Comparison of ENCODE assay signal across 18 cellular contexts in genomic region chr3:33057320-33058298, GRCh38. TPM values are rescaled to one million over a fixed set of nuclear protein-coding genes. Genes with fewer than 3 reads are reported as not detected.
A peak's percentile ranks its signal among the peaks of the same experiment; 100 is the strongest.
DNase-seq lines count a peak whose midpoint lies in the region; ATAC-seq and TF ChIP-seq lines count a peak whose summit lies in the region.
"Had no signal": no experiment of that assay in that cellular context is flagged by ENCODE, and none has a peak within 500 bp of the region (broad histone marks: within the 10 kb centered on the region; RNA-seq: fewer than 3 reads in every experiment).

No MANE protein-coding gene starts in this region.

- 95% methylated on average over 8 of the region's 8 CpGs for WGBS in SK-N-SH (ENCODE audit: low lambda C conversion rate)

- H3F3A ChIP-seq in GM23338 (replicated peaks; ENCODE audit: low read depth) (no peaks in the 10 kb centered on the region), SK-N-SH (replicated peaks; ENCODE audit: insufficient read depth) (no peaks in the 10 kb centered on the region)

- TF ChIP-seq CTCF in GM23338 (conservative IDR thresholded peaks at IDR 0.05; ENCODE audit: low read depth in 2 of 2) = no peak
- TF ChIP-seq CTCF in OCI-LY7 (conservative IDR thresholded peaks at IDR 0.05; ENCODE audit: low read length) = no peak
- TF ChIP-seq CTCF in SK-N-SH (IDR thresholded peaks at IDR 0.05) = no peak

- H3K4me3 ChIP-seq in GM23338 (no peak overlapping the region), OCI-LY7 (ENCODE audit: low read depth, low read length, poor library complexity, severe bottlenecking) (no peak overlapping the region), SK-N-SH (ENCODE audit: low read depth in 2 of 2, low read length in 1 of 2) (no peak overlapping the region)
- H3K4me3 ChIP-seq: esophagus muscularis mucosa, spleen had no signal

- H4K20me1 ChIP-seq in GM23338 (replicated peaks; ENCODE audit: insufficient read depth) (peaks cover 8% of the 10 kb centered on the region; the same call in 1 of the 2 replicates), OCI-LY7 (ENCODE audit: insufficient read depth, low read length) (no peaks in the 10 kb centered on the region), SK-N-SH (ENCODE audit: insufficient read depth) (no peaks in the 10 kb centered on the region)

- H3K36me3 ChIP-seq in GM23338 (ENCODE audit: insufficient read depth) (0 out of 2 replicates have a peak, but pooled peaks cover 14% of the 10 kb centered on the region), OCI-LY7 (ENCODE audit: insufficient read depth, low read length) (peaks cover 5% of the 10 kb centered on the region; the same call in 1 of the 2 replicates), SK-N-SH (replicated peaks in 1 of 2; ENCODE audit: control insufficient read depth in 1 of 2, insufficient read depth in 2 of 2, low read length in 1 of 2) (peaks cover 28 to 34% of the 10 kb centered on the region in 2 experiments)

- no peaks in the 10 kb centered on the region for H3K9me3 Mint-ChIP-seq in activated CD4-positive, alpha-beta T cell treated with anti-CD3 and anti-CD28 coated beads for 36 hours (ENCODE audit: low read depth)
- H3K9me3 Mint-ChIP-seq in GM23338 (no peaks in the 10 kb centered on the region), memory B cell (no peaks in the 10 kb centered on the region)

- H3K4me1 ChIP-seq in GM23338 (ENCODE audit: insufficient read depth) = no peaks in the 10 kb centered on the region
- peaks cover 97% of the 10 kb centered on the region for H3K4me1 ChIP-seq in OCI-LY7 (ENCODE audit: insufficient read depth, low read length, poor library complexity, severe bottlenecking)
- H3K4me1 ChIP-seq in SK-N-SH (ENCODE audit: control insufficient read depth in 1 of 2, insufficient read depth in 2 of 2, low read depth in 1 of 2, low read length in 1 of 2) = peaks cover 0 to 4% of the 10 kb centered on the region in 2 experiments; a peak in 1 of 4 replicates

- no TSS peak for BruUV-seq in OCI-LY7 (replicated peaks; lab: Mats Ljungman, UMichigan)

- no peak overlapping the region for H3K4me3 Mint-ChIP-seq in activated CD4-positive, alpha-beta T cell treated with anti-CD3 and anti-CD28 coated beads for 36 hours
- H3K4me3 Mint-ChIP-seq in GM23338 (no peak overlapping the region), memory B cell (no peak overlapping the region)

- no peaks in the 10 kb centered on the region for H3K9me2 ChIP-seq in GM23338 (ENCODE audit: insufficient read depth)
- H3K9me2 ChIP-seq in OCI-LY7 (ENCODE audit: insufficient read depth, low read length) = no peaks in the 10 kb centered on the region
- H3K9me2 ChIP-seq in SK-N-SH = no peaks in the 10 kb centered on the region

- POLR2A ChIA-PET in activated CD4-positive, alpha-beta T cell treated with anti-CD3 and anti-CD28 coated beads for 36 hours (lab: Charles Lee) = no interaction called here
- POLR2A ChIA-PET in OCI-LY7 (lab: Charles Lee) = interaction anchor here (0.6 to 2.2 kb wide), 8 partner anchors 11 to 610 kb away, joined by 3 to 6 read pairs (median 4); partner anchors contain the start of gene CRTAP
- POLR2A ChIA-PET in SK-N-SH (lab: Yijun Ruan, JAX) = no interaction called here

- TF ChIP-seq RAD21 in SK-N-SH (IDR thresholded peaks at IDR 0.05; ENCODE audit: low read length) = no peak

- TF ChIP-seq EP300 in SK-N-SH (IDR thresholded peaks at IDR 0.05; ENCODE audit: borderline replicate concordance in 1 of 2, low read depth in 1 of 2, low read length in 1 of 2) = no peak

- H3K27ac ChIP-seq in GM23338 (ENCODE audit: low read depth) = no peak overlapping the region
- peak overlapping the region; percentile 62 for H3K27ac ChIP-seq in OCI-LY7 (ENCODE audit: low read depth, low read length, poor library complexity, severe bottlenecking)
- H3K27ac ChIP-seq in SK-N-SH (ENCODE audit: low read depth in 2 of 2, low read length in 1 of 2) = no peak overlapping the region
- H3K27ac ChIP-seq: esophagus muscularis mucosa, KMS-11 had no signal

- H2AFZ ChIP-seq in GM23338 = no peak overlapping the region
- no peak overlapping the region for H2AFZ ChIP-seq in OCI-LY7 (ENCODE audit: low read length)
- H2AFZ ChIP-seq in SK-N-SH (ENCODE audit: low read depth) = no peak overlapping the region

- no peaks in the 10 kb centered on the region for H3K27me3 ChIP-seq in GM23338 (ENCODE audit: insufficient read depth)
- no peaks in the 10 kb centered on the region for H3K27me3 ChIP-seq in SK-N-SH (ENCODE audit: insufficient read depth)
- H3K27me3 ChIP-seq: esophagus muscularis mucosa, spleen had no signal

- H3K36me3 Mint-ChIP-seq in activated CD4-positive, alpha-beta T cell treated with anti-CD3 and anti-CD28 coated beads for 36 hours (ENCODE audit: low read depth) = peaks cover 64% of the 10 kb centered on the region
- H3K36me3 Mint-ChIP-seq in GM23338 (ENCODE audit: low read depth) (peaks cover 32% of the 10 kb centered on the region), memory B cell (peaks cover 22% of the 10 kb centered on the region)

- no peaks in the 10 kb centered on the region for H3K79me2 ChIP-seq in GM23338 (replicated peaks; ENCODE audit: insufficient read depth)
- H3K79me2 ChIP-seq in OCI-LY7 (ENCODE audit: insufficient read depth, low read depth, low read length) = no peaks in the 10 kb centered on the region
- H3K79me2 ChIP-seq in SK-N-SH (ENCODE audit: insufficient read depth) = 0 out of 2 replicates have a peak, but pooled peaks cover 7% of the 10 kb centered on the region

- peak overlapping the region; percentile 8 for H3K27ac Mint-ChIP-seq in activated CD4-positive, alpha-beta T cell treated with anti-CD3 and anti-CD28 coated beads for 36 hours
- H3K27ac Mint-ChIP-seq in GM23338 (0 out of 2 replicates have a peak overlapping the region, but pooled peaks have one; percentile 32), memory B cell (peak overlapping the region; percentile 58)

- no peak overlapping the region for H3K9ac ChIP-seq in SK-N-SH
- H3K9ac ChIP-seq: KMS-11 had no signal

- no peak for DNase-seq in activated CD4-positive, alpha-beta T cell treated with anti-CD3 and anti-CD28 coated beads for 36 hours
- no peak for DNase-seq in activated CD4-positive, alpha-beta T cell treated with anti-CD3 and anti-CD28 coated beads for 4 hours
- no peak for DNase-seq in GM23338 (ENCODE audit: low spot score)
- DNase-seq in OCI-LY7 (ENCODE audit: low spot score) = peak; percentile 33
- DNase-seq in memory B cell (ENCODE audit: low spot score in 2 of 2) = no peak
- DNase-seq in NCI-H345 (lab: John Stamatoyannopoulos, UW) = no peak
- DNase-seq in SK-N-SH = no peak
- no peak for DNase-seq in stimulated activated CD4-positive, alpha-beta T cell treated with anti-CD3 and anti-CD28 coated beads, Interleukin-4, amount 100 ng/mL, for 1 hour
- DNase-seq: 8988T, HCEC 1CT, mammary epithelial cell, NCI-H1436, NCI-H774, spleen, T1000 had no signal

- H3K4me2 ChIP-seq in GM23338 (no peak overlapping the region), OCI-LY7 (ENCODE audit: low read length) (peak overlapping the region; percentile 58), SK-N-SH (no peak overlapping the region)
- H3K4me2 ChIP-seq: KMS-11 had no signal

- CTCF ChIA-PET in activated CD4-positive, alpha-beta T cell treated with anti-CD3 and anti-CD28 coated beads for 36 hours (lab: Charles Lee) = interaction anchor here (0.6 to 7.5 kb wide), 4 partner anchors 10 to 108 kb away, joined by 3 to 71 read pairs (median 4); no protein-coding TSS in a partner anchor
- CTCF ChIA-PET in OCI-LY7 (lab: Charles Lee; ENCODE audit: unreplicated experiment) = interaction anchor here (0.7 kb wide), 1 partner anchor 17 kb away, joined by 7 read pairs; no protein-coding TSS in a partner anchor
- CTCF ChIA-PET in SK-N-SH (lab: Yijun Ruan, JAX) = interaction anchor here (1.1 to 3.7 kb wide), 5 partner anchors 9 to 110 kb away, joined by 3 to 16 read pairs (median 9); no protein-coding TSS in a partner anchor

- no peak for ATAC-seq in activated CD4-positive, alpha-beta T cell treated with anti-CD3 and anti-CD28 coated beads for 36 hours
- ATAC-seq in GM23338 = no peak
- ATAC-seq in memory B cell (ENCODE audit: low read depth) = no peak
- ATAC-seq: Right ventricle myocardium inferior had no signal

- H3K4me1 Mint-ChIP-seq in activated CD4-positive, alpha-beta T cell treated with anti-CD3 and anti-CD28 coated beads for 36 hours = peaks cover 86% of the 10 kb centered on the region
- H3K4me1 Mint-ChIP-seq in GM23338 (no peaks in the 10 kb centered on the region), memory B cell (peaks cover 58% of the 10 kb centered on the region)

- intact Hi-C loops in activated CD4-positive, alpha-beta T cell treated with anti-CD3 and anti-CD28 coated beads for 36 hours (cut with DNase I, micrococcal nuclease) = no loop called here
- intact Hi-C loops in OCI-LY7 (cut with micrococcal nuclease; ENCODE audit: unreplicated experiment) = loop anchor here (1.0 kb wide), 1 partner anchor 9 kb away; no protein-coding TSS in a partner anchor

- no peaks in the 10 kb centered on the region for H3K27me3 Mint-ChIP-seq in activated CD4-positive, alpha-beta T cell treated with anti-CD3 and anti-CD28 coated beads for 36 hours
- H3K27me3 Mint-ChIP-seq in GM23338 (ENCODE audit: insufficient read depth, low read depth, poor library complexity) = no peaks in the 10 kb centered on the region
- no peaks in the 10 kb centered on the region for H3K27me3 Mint-ChIP-seq in memory B cell

- no peaks in the 10 kb centered on the region for H3K9me3 ChIP-seq in OCI-LY7 (ENCODE audit: low read length)
- H3K9me3 ChIP-seq in SK-N-SH = no peaks in the 10 kb centered on the region
- H3K9me3 ChIP-seq: esophagus muscularis mucosa, spleen had no signal

RNA-seq across cellular contexts. Expression of gene GLB1, which starts 39.3 kb away (rescaled TPM):
- 10 to 100 TPM; 44.2 to 48.9 TPM for total RNA-seq in activated CD4-positive, alpha-beta T cell treated with anti-CD3 and anti-CD28 coated beads for 36 hours
- 67.3 and 68.7 TPM in 2 replicates for total RNA-seq in GM23338 (2014; rRNA removed; shearing (Covaris generic))
- polyA plus RNA-seq in GM23338 (2016; fragmentation: Nextera tagmentation; extraction: Ambion mirVana) (23.4 and 26.3 TPM in 2 replicates), SK-N-SH (2012; rRNA removed) (80.3 and 102 TPM in 2 replicates)
- total RNA-seq in OCI-LY7 (2014; rRNA removed; shearing (Covaris generic)) = 9.7 and 13.2 TPM in 2 replicates
- 25.8 and 26.1 TPM in 2 replicates for total RNA-seq in OCI-LY7 (2022)
- polyA plus RNA-seq in SK-N-SH (2012; cell fraction: cytosol; rRNA removed) = 74.7 and 84.2 TPM in 2 replicates
- 84.8 and 88.0 TPM in 2 replicates for polyA plus RNA-seq in SK-N-SH (2012; cell fraction: nucleus; rRNA removed)

RNA-seq across cellular contexts. Expression of gene TMPPE, which starts 39.3 kb away (rescaled TPM):
- total RNA-seq in activated CD4-positive, alpha-beta T cell treated with anti-CD3 and anti-CD28 coated beads for 36 hours = 1 to 10 TPM; 6.6 to 6.7 TPM
- 7.2 and 7.5 TPM in 2 replicates for total RNA-seq in GM23338 (2014; rRNA removed; shearing (Covaris generic))
- polyA plus RNA-seq in GM23338 (2016; fragmentation: Nextera tagmentation; extraction: Ambion mirVana) (0.92 and 1.0 TPM in 2 replicates), SK-N-SH (2012; rRNA removed) (1.4 and 1.7 TPM in 2 replicates)
- 1.7 and 2.1 TPM in 2 replicates for total RNA-seq in OCI-LY7 (2014; rRNA removed; shearing (Covaris generic))
- 5.5 and 6.1 TPM in 2 replicates for total RNA-seq in OCI-LY7 (2022)
- 1.1 and 1.7 TPM in 2 replicates for polyA plus RNA-seq in SK-N-SH (2012; cell fraction: cytosol; rRNA removed)
- 1.4 and 1.6 TPM in 2 replicates for polyA plus RNA-seq in SK-N-SH (2012; cell fraction: nucleus; rRNA removed)

RNA-seq across cellular contexts. Expression of gene CRTAP, which starts 56.2 kb away (rescaled TPM):
- 10 to 100 TPM; 39.2 to 43.4 TPM for total RNA-seq in activated CD4-positive, alpha-beta T cell treated with anti-CD3 and anti-CD28 coated beads for 36 hours
- 185 and 210 TPM in 2 replicates for total RNA-seq in GM23338 (2014; rRNA removed; shearing (Covaris generic))
- polyA plus RNA-seq in GM23338 (2016; fragmentation: Nextera tagmentation; extraction: Ambion mirVana) = 71.9 and 75.3 TPM in 2 replicates
- total RNA-seq in OCI-LY7 (2014; rRNA removed; shearing (Covaris generic)) = 11.8 and 19.2 TPM in 2 replicates
- total RNA-seq in OCI-LY7 (2022) = 53.7 and 55.3 TPM in 2 replicates
- 198 and 240 TPM in 2 replicates for polyA plus RNA-seq in SK-N-SH (2012; rRNA removed)
- polyA plus RNA-seq in SK-N-SH (2012; cell fraction: cytosol; rRNA removed) = 246 and 266 TPM in 2 replicates
- polyA plus RNA-seq in SK-N-SH (2012; cell fraction: nucleus; rRNA removed) = 41.2 and 84.3 TPM in 2 replicates

Comparison
In these comparisons a context has a peak if more than half of its experiments do, and no peak if none do; other contexts are left out.
1. H3K27ac Mint-ChIP-seq: peak in every context shown above with its lines; median percentile 58 in memory B cell; 32 in GM23338; 8 in activated CD4-positive, alpha-beta T cell treated with anti-CD3 and anti-CD28 coated beads for 36 hours.